Comparison of ENCODE assay signal across 12 cellular contexts in the genomic region with DNA sequence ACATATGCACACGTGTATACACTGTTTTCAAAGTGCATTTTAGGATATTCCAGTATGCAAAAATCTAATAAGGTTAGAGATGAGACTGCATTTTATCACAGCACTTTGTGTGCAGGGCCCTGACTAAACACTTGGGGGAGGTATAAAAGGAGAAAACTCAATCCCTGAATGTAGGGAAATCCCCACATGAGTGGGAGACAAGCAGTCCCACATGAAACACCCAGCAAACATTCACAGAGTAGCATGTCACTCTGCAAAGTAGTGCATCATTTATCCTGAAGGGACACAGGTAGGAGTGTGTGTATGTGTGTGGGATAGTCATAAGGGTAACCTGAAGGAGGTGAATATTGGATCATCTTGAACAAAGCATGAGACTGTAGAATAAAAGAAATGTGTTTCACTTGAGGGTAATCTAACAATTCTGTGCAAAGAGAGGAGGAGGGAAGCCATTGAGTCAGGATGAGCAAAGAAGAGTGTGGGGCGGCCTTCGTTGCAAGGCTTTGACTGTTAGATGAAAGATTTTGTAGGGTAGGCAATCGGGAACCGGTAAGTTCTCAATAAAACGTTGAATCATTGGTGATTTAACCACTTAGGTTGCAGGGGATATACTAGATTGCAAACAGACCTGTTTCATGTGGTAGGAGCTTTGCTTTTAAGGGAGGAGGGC. TPM values are rescaled to one million over a fixed set of nuclear protein-coding genes. Genes with fewer than 3 reads are reported as not detected.
A peak's percentile ranks its signal among the peaks of the same experiment; 100 is the strongest.
DNase-seq lines count a peak whose midpoint lies in the region; ATAC-seq and TF ChIP-seq lines count a peak whose summit lies in the region.
"Had no signal": no experiment of that assay in that cellular context is flagged by ENCODE, and none has a peak within 500 bp of the region (broad histone marks: within the 10 kb centered on the region; RNA-seq: fewer than 3 reads in every experiment).

No MANE protein-coding gene starts in this region.

- H3K4me3 ChIP-seq in LNCaP clone FGC (ENCODE audit: low read depth, low read length) (no peak overlapping the region), cardiac fibroblast (replicated peaks in 1 of 2; ENCODE audit: low read depth in 2 of 2, low read length in 2 of 2) (no peak overlapping the region), retinal pigment epithelial cell (ENCODE audit: low read length) (no peak overlapping the region), esophagus muscularis mucosa (no peak overlapping the region), tibial artery (no peak overlapping the region)

- H3K9me3 Mint-ChIP-seq in activated CD8-positive, alpha-beta T cell treated with anti-CD3 and anti-CD28 coated beads for 36 hours: no peaks in the 10 kb centered on the region
- H3K9me3 Mint-ChIP-seq in activated CD8-positive, alpha-beta T cell treated with anti-CD3 and anti-CD28 coated beads, Interleukin-2, amount 10 ng/mL, durations not matched to agents 7 days and 5 days (ENCODE audit: insufficient read depth): no peaks in the 10 kb centered on the region
- H3K9me3 Mint-ChIP-seq: stimulated activated memory B cell treated with anti-CD40 and anti-IgM and Interleukin-4, amounts not matched to agents 10 μg/mL and 1 μg/mL and 100 μg/mL, for 72 hours had no signal

- no peak for TF ChIP-seq POLR2A in esophagus muscularis mucosa (IDR thresholded peaks at IDR 0.05; ENCODE audit: low read depth)

- POLR2A ChIA-PET in activated CD8-positive, alpha-beta T cell treated with anti-CD3 and anti-CD28 coated beads for 36 hours (lab: Charles Lee): interaction anchor here (1.9 kb wide), 1 partner anchor 115 kb away, joined by 8 read pairs; the partner anchor contains the start of gene TMBIM6
- POLR2A ChIA-PET in activated CD8-positive, alpha-beta T cell treated with anti-CD3 and anti-CD28 coated beads, Interleukin-2, amount 10 ng/mL, durations not matched to agents 7 days and 5 days (lab: Charles Lee): no interaction called here

- H3K4me3 Mint-ChIP-seq in activated CD8-positive, alpha-beta T cell treated with anti-CD3 and anti-CD28 coated beads for 36 hours: no peak overlapping the region
- no peak overlapping the region for H3K4me3 Mint-ChIP-seq in activated CD8-positive, alpha-beta T cell treated with anti-CD3 and anti-CD28 coated beads, Interleukin-2, amount 10 ng/mL, durations not matched to agents 7 days and 5 days
- H3K4me3 Mint-ChIP-seq: stimulated activated memory B cell treated with anti-CD40 and anti-IgM and Interleukin-4, amounts not matched to agents 10 μg/mL and 1 μg/mL and 100 μg/mL, for 72 hours had no signal

- 82% methylated on average over 6 of the region's 6 CpGs for whole genome bisulfite sequencing in esophagus muscularis mucosa

- peak; percentile 33 for DNase-seq in activated CD8-positive, alpha-beta T cell treated with anti-CD3 and anti-CD28 coated beads for 36 hours
- no peak for DNase-seq in activated CD8-positive, alpha-beta T cell treated with anti-CD3 and anti-CD28 coated beads, Interleukin-2, amount 10 ng/mL, durations not matched to agents 7 days and 5 days
- no peak for DNase-seq in LNCaP clone FGC (ENCODE audit: low read depth)
- DNase-seq in cardiac fibroblast (ENCODE audit: low read depth in 2 of 2): peak in 1 of 2 donors; percentile 49
- no peak for DNase-seq in retinal pigment epithelial cell (ENCODE audit: low read depth)
- no peak for DNase-seq in esophagus muscularis mucosa (ENCODE audit: extremely low spot score)
- DNase-seq in tibial artery: no peak
- DNase-seq: activated gamma-delta T cell treated with Interleukin-2 at 50 U/mL for 16 hours, NCI-H187 treated with DMSO at 0.1 percent for 48 hours, T1000 had no signal

- CTCF ChIA-PET in activated CD8-positive, alpha-beta T cell treated with anti-CD3 and anti-CD28 coated beads for 36 hours (lab: Charles Lee): interaction anchor here (0.7 to 7.1 kb wide), 7 partner anchors 10 to 268 kb away, joined by 3 to 73 read pairs (median 3); partner anchors contain the start of gene TMBIM6
- CTCF ChIA-PET in activated CD8-positive, alpha-beta T cell treated with anti-CD3 and anti-CD28 coated beads, Interleukin-2, amount 10 ng/mL, durations not matched to agents 7 days and 5 days (lab: Charles Lee): interaction anchor here (0.6 to 37.2 kb wide), 7 partner anchors 11 to 260 kb away, joined by 3 to 695 read pairs (median 4); partner anchors contain the start of genes FMNL3, SPATS2 and TMBIM6

- H3K9me3 ChIP-seq in esophagus muscularis mucosa (no peaks in the 10 kb centered on the region), tibial artery (no peaks in the 10 kb centered on the region)

- H3K36me3 Mint-ChIP-seq in activated CD8-positive, alpha-beta T cell treated with anti-CD3 and anti-CD28 coated beads for 36 hours (ENCODE audit: low read depth): no peaks in the 10 kb centered on the region
- no peaks in the 10 kb centered on the region for H3K36me3 Mint-ChIP-seq in activated CD8-positive, alpha-beta T cell treated with anti-CD3 and anti-CD28 coated beads, Interleukin-2, amount 10 ng/mL, durations not matched to agents 7 days and 5 days (ENCODE audit: low read depth)
- H3K36me3 Mint-ChIP-seq: stimulated activated memory B cell treated with anti-CD40 and anti-IgM and Interleukin-4, amounts not matched to agents 10 μg/mL and 1 μg/mL and 100 μg/mL, for 72 hours had no signal

- H3K27me3 ChIP-seq in esophagus muscularis mucosa (no peaks in the 10 kb centered on the region), tibial artery (no peaks in the 10 kb centered on the region)

- TF ChIP-seq CTCF in activated CD8-positive, alpha-beta T cell treated with anti-CD3 and anti-CD28 coated beads for 36 hours (IDR thresholded peaks at IDR 0.05): peak; percentile 36
- TF ChIP-seq CTCF in LNCaP clone FGC (IDR thresholded peaks at IDR 0.05; ENCODE audit: control insufficient read depth, extremely low read depth, insufficient read depth) (0 out of 2 replicates have a peak, but pooled peaks have one; percentile 11), cardiac fibroblast (IDR thresholded peaks at IDR 0.05; ENCODE audit: low read depth, low read length) (peak; percentile 32), retinal pigment epithelial cell (conservative IDR thresholded peaks at IDR 0.05; ENCODE audit: low read depth, low read length) (peak; percentile 13), esophagus muscularis mucosa (IDR thresholded peaks at IDR 0.05) (no peak), tibial artery (IDR thresholded peaks at IDR 0.05) (no peak)

- H3K27ac ChIP-seq in esophagus muscularis mucosa (replicated peaks in 1 of 4): peak overlapping the region in 1 of 4 donors; percentile 88
- no peak overlapping the region for H3K27ac ChIP-seq in tibial artery

- ATAC-seq in activated CD8-positive, alpha-beta T cell treated with anti-CD3 and anti-CD28 coated beads for 36 hours: peak; percentile 6
- ATAC-seq in activated CD8-positive, alpha-beta T cell treated with anti-CD3 and anti-CD28 coated beads, Interleukin-2, amount 10 ng/mL, durations not matched to agents 7 days and 5 days: no peak
- ATAC-seq in HG02623 (IDR thresholded peaks at IDR 0.05; ENCODE audit: unreplicated experiment): no peak
- ATAC-seq: stimulated activated memory B cell treated with anti-CD40 and anti-IgM and Interleukin-4, amounts not matched to agents 10 μg/mL and 1 μg/mL and 100 μg/mL, for 72 hours had no signal

- H3K36me3 ChIP-seq in esophagus muscularis mucosa: peaks cover 0 to under 1% (median under 1%) of the 10 kb centered on the region in 4 donors
- peaks cover 0 to 12% (median 2%) of the 10 kb centered on the region in 3 donors for H3K36me3 ChIP-seq in tibial artery

- intact Hi-C loops in activated CD8-positive, alpha-beta T cell treated with anti-CD3 and anti-CD28 coated beads for 36 hours (cut with micrococcal nuclease): no loop called here
- intact Hi-C loops in esophagus muscularis mucosa (cut with DNase I): loop anchor here (10.0 kb wide), 1 partner anchor 262 kb away; the partner anchor contains the start of gene SPATS2
- intact Hi-C loops in tibial artery (cut with DNase I; ENCODE audit: low total_unique reads): no loop called here

- peaks cover 14 to 47% (median 37%) of the 10 kb centered on the region in 4 donors for H3K4me1 ChIP-seq in esophagus muscularis mucosa
- H3K4me1 ChIP-seq in tibial artery: peaks cover 0 to 21% (median 11%) of the 10 kb centered on the region in 4 donors

- TF ChIP-seq EP300 in esophagus muscularis mucosa (IDR thresholded peaks at IDR 0.05): no peak

- peaks cover 24% of the 10 kb centered on the region for H3K4me1 Mint-ChIP-seq in activated CD8-positive, alpha-beta T cell treated with anti-CD3 and anti-CD28 coated beads for 36 hours (ENCODE audit: low read depth)
- peaks cover 23% of the 10 kb centered on the region for H3K4me1 Mint-ChIP-seq in activated CD8-positive, alpha-beta T cell treated with anti-CD3 and anti-CD28 coated beads, Interleukin-2, amount 10 ng/mL, durations not matched to agents 7 days and 5 days (ENCODE audit: low read depth)

- H3K27me3 Mint-ChIP-seq in activated CD8-positive, alpha-beta T cell treated with anti-CD3 and anti-CD28 coated beads for 36 hours: peaks cover 4% of the 10 kb centered on the region
- peaks cover 6% of the 10 kb centered on the region for H3K27me3 Mint-ChIP-seq in activated CD8-positive, alpha-beta T cell treated with anti-CD3 and anti-CD28 coated beads, Interleukin-2, amount 10 ng/mL, durations not matched to agents 7 days and 5 days (ENCODE audit: low read depth)
- H3K27me3 Mint-ChIP-seq: stimulated activated memory B cell treated with anti-CD40 and anti-IgM and Interleukin-4, amounts not matched to agents 10 μg/mL and 1 μg/mL and 100 μg/mL, for 72 hours had no signal

- H3K27ac Mint-ChIP-seq in activated CD8-positive, alpha-beta T cell treated with anti-CD3 and anti-CD28 coated beads for 36 hours: no peak overlapping the region
- no peak overlapping the region for H3K27ac Mint-ChIP-seq in activated CD8-positive, alpha-beta T cell treated with anti-CD3 and anti-CD28 coated beads, Interleukin-2, amount 10 ng/mL, durations not matched to agents 7 days and 5 days
- H3K27ac Mint-ChIP-seq: stimulated activated memory B cell treated with anti-CD40 and anti-IgM and Interleukin-4, amounts not matched to agents 10 μg/mL and 1 μg/mL and 100 μg/mL, for 72 hours had no signal

RNA-seq across cellular contexts. Expression of gene PRPF40B, which starts 2.9 kb away (rescaled TPM):
- total RNA-seq in activated CD8-positive, alpha-beta T cell treated with anti-CD3 and anti-CD28 coated beads for 36 hours: 1 to 10 TPM; 4.9 to 5.6 TPM
- total RNA-seq in activated CD8-positive, alpha-beta T cell treated with anti-CD3 and anti-CD28 coated beads, Interleukin-2, amount 10 ng/mL, durations not matched to agents 7 days and 5 days: 10 to 100 TPM; 14.4 to 14.6 TPM
- total RNA-seq in esophagus muscularis mucosa: 10 to 100 TPM in 3 of 4 donors, 1 to 10 TPM in 1; 9.6 to 19.0 (median 13.9) TPM

RNA-seq across cellular contexts. Expression of gene FAM186B, which starts 20.9 kb away (rescaled TPM):
- total RNA-seq in activated CD8-positive, alpha-beta T cell treated with anti-CD3 and anti-CD28 coated beads for 36 hours: not detected
- total RNA-seq in activated CD8-positive, alpha-beta T cell treated with anti-CD3 and anti-CD28 coated beads, Interleukin-2, amount 10 ng/mL, durations not matched to agents 7 days and 5 days: under 1 TPM; 0.18 to 0.21 TPM
- under 1 TPM; under 0.01 to 0.46 (median 0.21) TPM for total RNA-seq in esophagus muscularis mucosa

RNA-seq across cellular contexts. Expression of gene MCRS1, which starts 58.4 kb away (rescaled TPM):
- 10 to 100 TPM; 57.1 to 61.1 TPM for total RNA-seq in activated CD8-positive, alpha-beta T cell treated with anti-CD3 and anti-CD28 coated beads for 36 hours
- total RNA-seq in activated CD8-positive, alpha-beta T cell treated with anti-CD3 and anti-CD28 coated beads, Interleukin-2, amount 10 ng/mL, durations not matched to agents 7 days and 5 days: 10 to 100 TPM; 85.9 to 86.1 TPM
- 10 to 100 TPM; 43.7 to 71.9 (median 56.4) TPM for total RNA-seq in esophagus muscularis mucosa

Comparison
In these comparisons a context has a peak if more than half of its experiments do, and no peak if none do; other contexts are left out.
1. CTCF ChIP-seq: peak in activated CD8-positive, alpha-beta T cell treated with anti-CD3 and anti-CD28 coated beads for 36 hours (single experiment), LNCaP clone FGC (single experiment), cardiac fibroblast (single experiment) and retinal pigment epithelial cell (single experiment); none in esophagus muscularis mucosa (0 of 3) and tibial artery (0 of 2).